20 cellular contexts compared by ENCODE assay signal in genomic region chr4:76449824-76450223, GRCh38. TPM values are rescaled to one million over a fixed set of nuclear protein-coding genes. Genes with fewer than 3 reads are reported as not detected.
DNase-seq lines count a peak whose midpoint lies in the region; ATAC-seq and TF ChIP-seq lines count a peak whose summit lies in the region.
"Had no signal": no experiment of that assay in that cellular context is flagged by ENCODE, and none has a peak within 500 bp of the region (broad histone marks: within the 10 kb centered on the region; RNA-seq: fewer than 3 reads in every experiment).

No MANE protein-coding gene starts in this region.

- H3K36me3 ChIP-seq in right atrium auricular region: no peaks in the 10 kb centered on the region
- no peaks in the 10 kb centered on the region for H3K36me3 ChIP-seq in endodermal cell (ENCODE audit: control insufficient read depth, insufficient read depth, low read length)
- H3K36me3 ChIP-seq in right lobe of liver: no peaks in the 10 kb centered on the region
- no peaks in the 10 kb centered on the region for H3K36me3 ChIP-seq in uterus
- H3K36me3 ChIP-seq in ascending aorta: no peaks in the 10 kb centered on the region

- H3K27me3 ChIP-seq in right atrium auricular region: no peaks in the 10 kb centered on the region
- H3K27me3 ChIP-seq in endodermal cell (ENCODE audit: control insufficient read depth, insufficient read depth, low read length, poor library complexity, severe bottlenecking): no peaks in the 10 kb centered on the region
- no peaks in the 10 kb centered on the region for H3K27me3 ChIP-seq in right lobe of liver
- no peaks in the 10 kb centered on the region for H3K27me3 ChIP-seq in uterus
- H3K27me3 ChIP-seq in ascending aorta: no peaks in the 10 kb centered on the region

- TF ChIP-seq CTCF in right atrium auricular region (IDR thresholded peaks at IDR 0.05) (no peak), endodermal cell (conservative IDR thresholded peaks at IDR 0.05) (no peak), right lobe of liver (IDR thresholded peaks at IDR 0.05) (no peak), uterus (IDR thresholded peaks at IDR 0.05) (no peak), ascending aorta (IDR thresholded peaks at IDR 0.05) (no peak)

- H3K9ac ChIP-seq in endodermal cell (ENCODE audit: extremely low read depth, low read length, poor library complexity, severe bottlenecking): no peak overlapping the region

- H3K4me1 ChIP-seq in right atrium auricular region (no peaks in the 10 kb centered on the region), endodermal cell (ENCODE audit: control insufficient read depth, insufficient read depth, low read length) (no peaks in the 10 kb centered on the region), right lobe of liver (peaks cover 0 to 35% (median 14%) of the 10 kb centered on the region in 4 donors), uterus (no peaks in the 10 kb centered on the region), ascending aorta (peaks cover 2 to 3% of the 10 kb centered on the region in 2 donors)

- H3K4me3 ChIP-seq in right atrium auricular region (no peak overlapping the region), endodermal cell (ENCODE audit: low read length) (no peak overlapping the region), right lobe of liver (no peak overlapping the region), uterus (no peak overlapping the region), ascending aorta (no peak overlapping the region)

- H3K9me3 ChIP-seq in right atrium auricular region (no peaks in the 10 kb centered on the region), endodermal cell (ENCODE audit: control insufficient read depth, low read length) (no peaks in the 10 kb centered on the region), right lobe of liver (no peaks in the 10 kb centered on the region), uterus (no peaks in the 10 kb centered on the region), ascending aorta (no peaks in the 10 kb centered on the region)

- intact Hi-C loops in Right ventricle myocardium superior (cut with DNase I) (no loop called here), right lobe of liver (cut with DNase I) (loop anchor here in 1 of 2 donors (10.0 kb wide), 1 partner anchor 45 kb away; no protein-coding TSS in a partner anchor), uterus (cut with DNase I; ENCODE audit: low total_unique reads) (no loop called here), ascending aorta (cut with DNase I) (no loop called here)

- no peaks in the 10 kb centered on the region for H3K27me3 Mint-ChIP-seq in endodermal cell (ENCODE audit: insufficient read depth)

- no peak overlapping the region for H3K4me3 Mint-ChIP-seq in endodermal cell
- H3K4me3 Mint-ChIP-seq: activated CD4-positive, alpha-beta memory T cell treated with anti-CD3 and anti-CD28 coated beads for 36 hours; naive thymus-derived CD8-positive, alpha-beta T cell had no signal

- H3K27ac Mint-ChIP-seq in endodermal cell: no peak overlapping the region
- H3K27ac Mint-ChIP-seq: activated CD4-positive, alpha-beta memory T cell treated with anti-CD3 and anti-CD28 coated beads for 36 hours; activated T-helper 2 cell treated with anti-CD3 and anti-CD28 coated beads, Interferon-gamma antibody, Interleukin-2, Interleukin-4, amounts not matched to agents 10 μg/mL and 5 μg/mL and 100 μg/mL, durations not matched to agents 14 hours and 24 hours and 36 hours; naive thymus-derived CD8-positive, alpha-beta T cell had no signal

- DNase-seq in Right ventricle myocardium superior: no peak
- DNase-seq in right atrium auricular region (ENCODE audit: low spot score): no peak
- DNase-seq in endodermal cell: no peak
- peak in 1 of 3 donors; percentile 56 for DNase-seq in right lobe of liver
- no peak for DNase-seq in uterus
- DNase-seq in ascending aorta (ENCODE audit: low spot score in 2 of 2): no peak
- DNase-seq in NCI-H1436 treated with DMSO at 0.1 percent for 48 hours (lab: John Stamatoyannopoulos, UW): no peak
- DNase-seq: activated CD4-positive, alpha-beta memory T cell treated with anti-CD3 and anti-CD28 coated beads for 36 hours; amniotic stem cell; effector CD8-positive, alpha-beta T cell; GDM1; glutamatergic neuron; Karpas-422; naive thymus-derived CD8-positive, alpha-beta T cell; NCI-H187; NK-92 treated with Interleukin-12 subunit alpha and Interleukin-12 subunit beta, amount 100 ng/mL, for 24 hours; SIG-M5 had no signal

- ATAC-seq in Right ventricle myocardium superior (ENCODE audit: poor library complexity) (peak; percentile 74), right lobe of liver (peak; percentile 78 to 85 (median 82)), GM18909 (IDR thresholded peaks at IDR 0.05; ENCODE audit: poor library complexity, unreplicated experiment) (no peak)
- ATAC-seq: naive thymus-derived CD8-positive, alpha-beta T cell had no signal

- TF ChIP-seq POLR2A in right lobe of liver (IDR thresholded peaks at IDR 0.05): no peak
- TF ChIP-seq POLR2A in uterus (IDR thresholded peaks at IDR 0.05): no peak

- H3K27ac ChIP-seq in right atrium auricular region (peak overlapping the region in 1 of 2 donors; percentile 23), endodermal cell (ENCODE audit: low read depth, low read length) (peak overlapping the region; percentile 86), right lobe of liver (peak overlapping the region in 2 of 3 donors; percentile 48 to 70), uterus (no peak overlapping the region), ascending aorta (no peak overlapping the region)

- 40 to 78% methylated on average over 2 of the region's 2 CpGs for WGBS in endodermal cell (ENCODE audit: insufficient coverage in 1 of 2, insufficient read length in 1 of 2), 2 experiments
- WGBS in right lobe of liver (ENCODE audit: insufficient coverage, low coverage, low lambda C conversion rate, missing lambda C conversion rate): 18% methylated on average over 2 of the region's 2 CpGs

- no peaks in the 10 kb centered on the region for H3K36me3 Mint-ChIP-seq in endodermal cell (ENCODE audit: low read depth)
- H3K36me3 Mint-ChIP-seq: activated CD4-positive, alpha-beta memory T cell treated with anti-CD3 and anti-CD28 coated beads for 36 hours; naive thymus-derived CD8-positive, alpha-beta T cell had no signal

- H3K4me1 Mint-ChIP-seq in endodermal cell: no peaks in the 10 kb centered on the region

- no peaks in the 10 kb centered on the region for H3K9me3 Mint-ChIP-seq in endodermal cell
- H3K9me3 Mint-ChIP-seq: activated CD4-positive, alpha-beta memory T cell treated with anti-CD3 and anti-CD28 coated beads for 36 hours; activated T-helper 2 cell treated with anti-CD3 and anti-CD28 coated beads, Interferon-gamma antibody, Interleukin-2, Interleukin-4, amounts not matched to agents 10 μg/mL and 5 μg/mL and 100 μg/mL, durations not matched to agents 14 hours and 24 hours and 36 hours; naive thymus-derived CD8-positive, alpha-beta T cell had no signal

RNA-seq across cellular contexts. Expression of gene SHROOM3, which starts 14.8 kb away (rescaled TPM):
- total RNA-seq in Right ventricle myocardium superior: 10.5 TPM
- 10 to 100 TPM; 30.6 to 30.9 TPM for total RNA-seq in right atrium auricular region
- 10 to 100 TPM; 18.1 to 21.8 TPM for total RNA-seq in endodermal cell
- 38.3 TPM for polyA plus RNA-seq in endodermal cell (2013, experiment 1 of 2)
- 34.0 TPM for polyA plus RNA-seq in endodermal cell (2013, experiment 2 of 2)
- total RNA-seq in right lobe of liver: 10 to 100 TPM; 15.2 to 35.8 (median 29.9) TPM
- total RNA-seq in uterus: 10 to 100 TPM in 1 of 4 donors, 1 to 10 TPM in 3; 1.5 to 24.1 (median 3.4) TPM
- total RNA-seq in ascending aorta: 192 TPM
- total RNA-seq: activated CD4-positive, alpha-beta memory T cell treated with anti-CD3 and anti-CD28 coated beads for 36 hours; activated T-helper 2 cell treated with anti-CD3 and anti-CD28 coated beads, Interferon-gamma antibody, Interleukin-2, Interleukin-4, amounts not matched to agents 10 μg/mL and 5 μg/mL and 100 μg/mL, durations not matched to agents 14 hours and 24 hours and 36 hours; naive thymus-derived CD8-positive, alpha-beta T cell had no signal
- polyA plus RNA-seq: naive thymus-derived CD8-positive, alpha-beta T cell had no signal

RNA-seq across cellular contexts. Expression of gene CCDC158, which starts 28.9 kb away (rescaled TPM):
- total RNA-seq in Right ventricle myocardium superior (0.22 TPM), right atrium auricular region (under 1 TPM; 0.19 to 0.79 TPM), endodermal cell (not detected), right lobe of liver (1 to 10 TPM in 4 of 6 experiments, under 1 TPM in 2; 0.51 to 2.9 (median 1.3) TPM), uterus (1 to 10 TPM in 1 of 4 donors, under 1 TPM in 2, not detected in 1; under 0.01 to 2.2 (median 0.34) TPM), ascending aorta (1.1 TPM)
- polyA plus RNA-seq in endodermal cell (2013, experiment 1 of 2): not detected
- not detected for polyA plus RNA-seq in endodermal cell (2013, experiment 2 of 2)
- total RNA-seq: A172; activated CD4-positive, alpha-beta memory T cell treated with anti-CD3 and anti-CD28 coated beads for 36 hours; activated T-helper 2 cell treated with anti-CD3 and anti-CD28 coated beads, Interferon-gamma antibody, Interleukin-2, Interleukin-4, amounts not matched to agents 10 μg/mL and 5 μg/mL and 100 μg/mL, durations not matched to agents 14 hours and 24 hours and 36 hours; naive thymus-derived CD8-positive, alpha-beta T cell had no signal
- polyA plus RNA-seq: naive thymus-derived CD8-positive, alpha-beta T cell had no signal

Comparison
In these comparisons a context has a peak if more than half of its experiments do, and no peak if none do; other contexts are left out.
1. H3K27ac ChIP-seq: peak in endodermal cell (single experiment) and right lobe of liver (2 of 3); none in uterus (0 of 2) and ascending aorta (0 of 2).